ENCODE assay signal across 1 cellular context in genomic region chr20:58854638-58855471, GRCh38.
TF ChIP-seq lines count a peak whose summit lies in the region.

No MANE protein-coding gene starts in this region.

TF ChIP-seq in HepG2, 621 proteins besides CTCF, POLR2A, EP300 and RAD21:
- TF ChIP-seq NFIB (CRISPR knock-in tag; IDR thresholded peaks at IDR 0.05; ENCODE audit: borderline replicate concordance), result no peak
- 0 out of 2 replicates have a peak, but pooled peaks have one; percentile 15 for TF ChIP-seq ZNF274 (CRISPR knock-in tag; IDR thresholded peaks at IDR 0.05)
